29 cellular contexts compared by ENCODE assay signal in the genomic region with DNA sequence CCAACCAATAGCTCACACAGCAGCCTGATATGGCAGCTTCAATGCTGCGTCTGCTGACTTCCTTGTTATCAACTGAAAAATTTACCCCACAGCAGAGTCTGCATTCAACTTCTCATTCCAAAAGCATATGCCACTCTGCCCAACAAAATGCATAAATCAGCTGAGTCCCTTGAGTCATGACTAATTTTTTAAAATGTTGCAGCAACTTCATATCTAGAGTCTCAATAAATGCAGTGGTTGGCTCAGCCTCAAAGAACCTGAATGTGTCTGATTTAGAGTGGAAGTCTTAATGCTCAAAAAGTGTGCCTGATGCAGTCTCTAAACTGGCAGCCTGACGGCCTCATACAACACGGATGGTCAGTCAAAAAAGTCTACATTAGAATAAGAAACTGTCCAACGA. TPM values are rescaled to one million over a fixed set of nuclear protein-coding genes. Genes with fewer than 3 reads are reported as not detected.
DNase-seq lines count a peak whose midpoint lies in the region; ATAC-seq, FAIRE-seq and TF ChIP-seq lines count a peak whose summit lies in the region.
"Had no signal": no experiment of that assay in that cellular context is flagged by ENCODE, and none has a peak within 500 bp of the region (broad histone marks: within the 10 kb centered on the region; RNA-seq: fewer than 3 reads in every experiment).

No MANE protein-coding gene starts in this region.

- H2AFZ ChIP-seq in osteoblast (ENCODE audit: low read length) = no peak overlapping the region
- H2AFZ ChIP-seq: parathyroid adenoma had no signal

- H3K9me3 ChIP-seq in osteoblast (ENCODE audit: low read depth, low read length) = no peaks in the 10 kb centered on the region
- H3K9me3 ChIP-seq: mucosa of descending colon, right atrium auricular region, spleen had no signal

- H4K20me1 ChIP-seq in osteoblast (ENCODE audit: insufficient read depth, low read length) = no peaks in the 10 kb centered on the region

- H3K4me1 ChIP-seq in osteoblast (ENCODE audit: insufficient read depth, low read length) = peaks cover 16% of the 10 kb centered on the region
- H3K4me1 ChIP-seq: parathyroid adenoma, right atrium auricular region, spleen had no signal

- peak; percentile 44 for FAIRE-seq in GM12892 (lab: Jason Lieb, UNC)
- FAIRE-seq: G401.6, keratinocyte, urothelium cell line had no signal

- H3K36me3 ChIP-seq in osteoblast (ENCODE audit: insufficient read depth, low read length) = peaks cover 20% of the 10 kb centered on the region

- H3K4me2 ChIP-seq in osteoblast (ENCODE audit: insufficient read depth, low read length) = no peak overlapping the region
- H3K4me2 ChIP-seq: KMS-11 had no signal

- no peak overlapping the region for H3K27ac ChIP-seq in osteoblast (ENCODE audit: low read depth, low read length)
- H3K27ac ChIP-seq: epithelial cell of prostate, KMS-11, parathyroid adenoma, right atrium auricular region, RWPE1, spleen had no signal

- DNase-seq in GM12892 (ENCODE audit: insufficient read length) (no peak), NOMO-1 treated with DMSO at 0.1 percent for 48 hours (lab: John Stamatoyannopoulos, UW; ENCODE audit: unreplicated experiment) (peak; percentile 67), dedifferentiated amniotic fluid mesenchymal stem cell (ENCODE audit: extremely low spot score) (peak; percentile 33), osteoblast (ENCODE audit: insufficient read length, low spot score, missing footprints) (peak; percentile 72), medulla oblongata (ENCODE audit: extremely low spot score) (no peak)
- DNase-seq: activated CD4-positive, alpha-beta T cell treated with anti-CD3 and anti-CD28 coated beads, Interleukin-2, amount 50 U/mL, for 1 hour; activated naive CD4-positive, alpha-beta T cell treated with anti-CD3 and anti-CD28 coated beads, Interleukin-2, amount 10 ng/mL, durations not matched to agents 7 days and 5 days; caudate nucleus; DMS 273 treated with DMSO at 0.1 percent for 48 hours; GOT3; mucosa of descending colon; NCI-H1105 treated with DMSO at 0.1 percent for 48 hours; NCI-H2029; NCI-H2227 treated with DMSO at 0.1 percent for 48 hours; nephron progenitor cell; spleen; stimulated activated CD4-positive, alpha-beta T cell treated with anti-CD3 and anti-CD28 coated beads, Interleukin-4, amount 100 ng/mL, for 1 hour; T-helper 9 cell had no signal

- H3K4me3 ChIP-seq in osteoblast (ENCODE audit: insufficient read depth, low read length) = no peak overlapping the region
- H3K4me3 ChIP-seq: mucosa of descending colon, right atrium auricular region, spleen had no signal

- no peak for TF ChIP-seq CTCF in osteoblast (IDR thresholded peaks at IDR 0.05; ENCODE audit: extremely low read depth, low read depth, low read length)

- no peaks in the 10 kb centered on the region for H3K27me3 ChIP-seq in osteoblast (ENCODE audit: insufficient read depth, low read length)
- H3K27me3 ChIP-seq: right atrium auricular region, spleen had no signal

- no peak for TF ChIP-seq POLR2A in GM12892 (IDR thresholded peaks at IDR 0.05; ENCODE audit: low read depth, low read length)

- peaks cover 3% of the 10 kb centered on the region for H3K79me2 ChIP-seq in osteoblast (ENCODE audit: insufficient read depth, low read length)
- H3K79me2 ChIP-seq: parathyroid adenoma had no signal

- no peak for ATAC-seq in GM19467 (IDR thresholded peaks at IDR 0.05; ENCODE audit: unreplicated experiment)
- no peak for ATAC-seq in activated CD4-positive, CD25-positive, alpha-beta regulatory T cell treated with anti-CD3 and anti-CD28 coated beads, Interleukin-2, amount 50 U/mL, for 24 hours
- ATAC-seq: mucosa of descending colon; stimulated activated memory B cell treated with anti-CD40 and anti-IgM and Interleukin-4, amounts not matched to agents 10 μg/mL and 1 μg/mL and 100 μg/mL, for 72 hours had no signal

RNA-seq across cellular contexts. Expression of gene FARSB, which starts 46.5 kb away (rescaled TPM):
- polyA plus RNA-seq in GM12892 (2012; ENCODE audit: missing spikeins) = 54.8 TPM
- 14.7 and 15.2 TPM in 2 replicates for total RNA-seq in osteoblast

Comparison
In these comparisons a context has a peak if more than half of its experiments do, and no peak if none do; other contexts are left out.
1. DNase-seq: peak in NOMO-1 treated with DMSO at 0.1 percent for 48 hours (single experiment), dedifferentiated amniotic fluid mesenchymal stem cell (single experiment) and osteoblast (single experiment); none in GM12892 (single experiment) and medulla oblongata (single experiment).